25 cellular contexts compared by ENCODE assay signal in genomic region chr6:94859924-94860323, GRCh38.
"Had no signal": no experiment of that assay in that cellular context is flagged by ENCODE, and none has a peak within 500 bp of the region (broad histone marks: within the 10 kb centered on the region; RNA-seq: fewer than 3 reads in every experiment).

No MANE protein-coding gene starts in this region.

- H3K27ac Mint-ChIP-seq: immature natural killer cell; natural killer cell; stimulated activated naive CD8-positive, alpha-beta T cell treated with anti-CD3 and anti-CD28 coated beads, Interleukin-15, amount 100 ng/mL, for 72 hours had no signal

- H3K9me3 Mint-ChIP-seq: stimulated activated naive CD8-positive, alpha-beta T cell treated with anti-CD3 and anti-CD28 coated beads, Interleukin-15, amount 100 ng/mL, for 72 hours had no signal

- H3K4me3 ChIP-seq: gastrocnemius medialis, lower lobe of right lung, pancreas, right lobe of liver, suprapubic skin, transverse colon, upper lobe of right lung, uterus had no signal

- H3K4me3 Mint-ChIP-seq: immature natural killer cell; natural killer cell; stimulated activated naive CD8-positive, alpha-beta T cell treated with anti-CD3 and anti-CD28 coated beads, Interleukin-15, amount 100 ng/mL, for 72 hours had no signal

- FAIRE-seq: pancreas, small intestine had no signal

- H3K27me3 Mint-ChIP-seq: stimulated activated naive CD8-positive, alpha-beta T cell treated with anti-CD3 and anti-CD28 coated beads, Interleukin-15, amount 100 ng/mL, for 72 hours had no signal

- H3K27ac ChIP-seq: epithelial cell of prostate, gastrocnemius medialis, lower lobe of right lung, neutrophil, pancreas, right lobe of liver, suprapubic skin, transverse colon, upper lobe of right lung, uterus had no signal

- H3K36me3 Mint-ChIP-seq: immature natural killer cell, natural killer cell had no signal

- H3K4me1 Mint-ChIP-seq: immature natural killer cell; natural killer cell; stimulated activated naive CD8-positive, alpha-beta T cell treated with anti-CD3 and anti-CD28 coated beads, Interleukin-15, amount 100 ng/mL, for 72 hours had no signal

- H3K4me1 ChIP-seq: gastrocnemius medialis, lower lobe of right lung, pancreas, right lobe of liver, suprapubic skin, transverse colon, upper lobe of right lung, uterus had no signal

- H3K27me3 ChIP-seq: gastrocnemius medialis, neutrophil, pancreas, right lobe of liver, suprapubic skin, transverse colon, upper lobe of right lung, uterus had no signal

- ATAC-seq: esophagus mucosa; gastrocnemius medialis; left ventricle myocardium superior; lower lobe of right lung; natural killer cell; pancreas; right lobe of liver; stimulated activated naive CD8-positive, alpha-beta T cell treated with anti-CD3 and anti-CD28 coated beads, Interleukin-15, amount 100 ng/mL, for 72 hours; upper lobe of right lung had no signal

- H3K36me3 ChIP-seq: gastrocnemius medialis, lower lobe of right lung, neutrophil, pancreas, right lobe of liver, suprapubic skin, transverse colon, upper lobe of right lung, uterus had no signal

- H3K9me3 ChIP-seq: gastrocnemius medialis, lower lobe of right lung, neutrophil, pancreas, right lobe of liver, suprapubic skin, transverse colon, upper lobe of right lung, uterus had no signal

- DNase-seq: cortex of kidney; effector CD4-positive, alpha-beta T cell; foreskin fibroblast; gastrocnemius medialis; head of caudate nucleus; immature natural killer cell; islet precursor cell; left ventricle myocardium superior; lower lobe of right lung; natural killer cell; pancreas; retina; right lobe of liver; small intestine; stimulated activated CD4-positive, alpha-beta T cell treated with anti-CD3 and anti-CD28 coated beads, Interleukin-15, amount 100 ng/mL, for 24 hours; stimulated activated CD4-positive, alpha-beta T cell treated with anti-CD3 and anti-CD28 coated beads, Interleukin-2, amount 100 ng/mL, for 48 hours; stimulated activated naive CD4-positive, alpha-beta T cell; stimulated activated naive CD8-positive, alpha-beta T cell treated with anti-CD3 and anti-CD28 coated beads, Interleukin-15, amount 100 ng/mL, for 72 hours; transverse colon; upper lobe of right lung; uterus had no signal
